21 cellular contexts compared by ENCODE assay signal in genomic region chr2:129768485-129769258, GRCh38.
A peak's percentile ranks its signal among the peaks of the same experiment; 100 is the strongest.
DNase-seq lines count a peak whose midpoint lies in the region; ATAC-seq and TF ChIP-seq lines count a peak whose summit lies in the region.
"Had no signal": no experiment of that assay in that cellular context is flagged by ENCODE, and none has a peak within 500 bp of the region (broad histone marks: within the 10 kb centered on the region; RNA-seq: fewer than 3 reads in every experiment).

No MANE protein-coding gene starts in this region.

- H3K27me3 ChIP-seq in WERI-Rb-1 (ENCODE audit: insufficient read depth, low read depth, severe bottlenecking): no peaks in the 10 kb centered on the region
- peaks cover 0 to 8% (median 0%) of the 10 kb centered on the region in 4 donors for H3K27me3 ChIP-seq in esophagus muscularis mucosa
- no peaks in the 10 kb centered on the region for H3K27me3 ChIP-seq in aorta (ENCODE audit: control insufficient read depth in 1 of 2, insufficient read depth in 2 of 2, low read length in 1 of 2)
- H3K27me3 ChIP-seq in prostate gland (replicated peaks; ENCODE audit: insufficient read depth): peaks cover 2% of the 10 kb centered on the region

- H3K4me3 Mint-ChIP-seq in neural crest cell: no peak overlapping the region
- H3K4me3 Mint-ChIP-seq: CD4-positive, alpha-beta memory T cell; GM23338 had no signal

- H3K9me3 ChIP-seq in WERI-Rb-1 (ENCODE audit: severe bottlenecking) (no peaks in the 10 kb centered on the region), esophagus muscularis mucosa (peaks cover 0 to 4% (median 0%) of the 10 kb centered on the region in 4 donors), aorta (ENCODE audit: control insufficient read depth, low read length) (no peaks in the 10 kb centered on the region), prostate gland (no peaks in the 10 kb centered on the region)
- H3K9me3 ChIP-seq: Caco-2 had no signal

- H3K27ac Mint-ChIP-seq in neural crest cell (ENCODE audit: unreplicated experiment): peak overlapping the region; percentile 35
- H3K27ac Mint-ChIP-seq: CD4-positive, alpha-beta memory T cell; GM23338 had no signal

- ATAC-seq in aorta (ENCODE audit: low FRiP score): no peak
- ATAC-seq: GM23338, Right ventricle myocardium inferior had no signal

- no peaks in the 10 kb centered on the region for H3K36me3 Mint-ChIP-seq in neural crest cell (ENCODE audit: low read depth)
- H3K36me3 Mint-ChIP-seq: CD4-positive, alpha-beta memory T cell had no signal

- H3K36me3 ChIP-seq in WERI-Rb-1: no peaks in the 10 kb centered on the region
- no peaks in the 10 kb centered on the region for H3K36me3 ChIP-seq in esophagus muscularis mucosa
- H3K36me3 ChIP-seq in aorta (ENCODE audit: control insufficient read depth in 1 of 2, insufficient read depth in 2 of 2, low read length in 1 of 2): no peaks in the 10 kb centered on the region
- no peaks in the 10 kb centered on the region for H3K36me3 ChIP-seq in prostate gland

- intact Hi-C loops in esophagus muscularis mucosa (cut with DNase I) (no loop called here), aorta (cut with DNase I) (no loop called here), prostate gland (cut with DNase I) (no loop called here)

- H3K9me3 Mint-ChIP-seq in neural crest cell: no peaks in the 10 kb centered on the region

- DNase-seq in WERI-Rb-1 (peak; percentile 67), esophagus muscularis mucosa (ENCODE audit: extremely low spot score) (peak; percentile 34), neural crest cell (ENCODE audit: low read depth, low spot score) (no peak), aorta (no peak), NCI-H187 treated with DMSO at 0.1 percent for 48 hours (lab: John Stamatoyannopoulos, UW) (no peak), prostate gland (ENCODE audit: low spot score) (no peak)
- DNase-seq in effector CD8-positive, alpha-beta T cell (lab: John Stamatoyannopoulos, UW): no peak
- DNase-seq: Caco-2; CD4-positive, alpha-beta memory T cell; DMS 273 treated with DMSO at 0.1 percent for 48 hours; DND-41; HCEC 1CT; IMR-90; NCI-H1092 treated with DMSO at 0.1 percent for 48 hours; NCI-H1436 treated with DMSO at 0.1 percent for 48 hours; NCI-H2081; NCI-H446; NCI-H526 had no signal

- TF ChIP-seq EP300 in esophagus muscularis mucosa (IDR thresholded peaks at IDR 0.05): no peak

- TF ChIP-seq POLR2A in esophagus muscularis mucosa (IDR thresholded peaks at IDR 0.05; ENCODE audit: low read depth) (no peak), prostate gland (IDR thresholded peaks at IDR 0.05) (no peak)

- H3K27ac ChIP-seq in WERI-Rb-1 (peak overlapping the region; percentile 46; the same call in 1 of the 2 replicates), esophagus muscularis mucosa (replicated peaks in 1 of 4) (no peak overlapping the region), aorta (ENCODE audit: low read depth in 1 of 2, low read length in 2 of 2) (no peak overlapping the region), prostate gland (no peak overlapping the region)
- H3K27ac ChIP-seq: KMS-11 had no signal

- H3K4me3 ChIP-seq in WERI-Rb-1 (ENCODE audit: low read depth, low read length) (no peak overlapping the region), esophagus muscularis mucosa (no peak overlapping the region), aorta (ENCODE audit: low read length in 2 of 2) (no peak overlapping the region), prostate gland (no peak overlapping the region)
- H3K4me3 ChIP-seq: GM23338 had no signal

- H3K4me1 Mint-ChIP-seq in neural crest cell: no peaks in the 10 kb centered on the region
- H3K4me1 Mint-ChIP-seq: CD4-positive, alpha-beta memory T cell had no signal

- WGBS in esophagus muscularis mucosa: 86% methylated on average over 11 of the region's 11 CpGs
- WGBS in aorta, 2 donors: 53 to 65% methylated on average over 11 of the region's 11 CpGs
- WGBS in prostate gland: 81% methylated on average over 11 of the region's 11 CpGs

- TF ChIP-seq CTCF in WERI-Rb-1 (IDR thresholded peaks at IDR 0.05; ENCODE audit: low read depth, low read length) (no peak), esophagus muscularis mucosa (IDR thresholded peaks at IDR 0.05) (no peak), neural crest cell (conservative IDR thresholded peaks at IDR 0.05) (no peak), prostate gland (IDR thresholded peaks at IDR 0.05) (no peak)

- H3K4me1 ChIP-seq in esophagus muscularis mucosa: no peaks in the 10 kb centered on the region
- H3K4me1 ChIP-seq in aorta (ENCODE audit: control insufficient read depth in 1 of 2, insufficient read depth in 2 of 2, low read length in 2 of 2): no peaks in the 10 kb centered on the region
- no peaks in the 10 kb centered on the region for H3K4me1 ChIP-seq in prostate gland (replicated peaks)
- H3K4me1 ChIP-seq: Caco-2 had no signal

- peaks cover 2% of the 10 kb centered on the region for H3K27me3 Mint-ChIP-seq in neural crest cell (ENCODE audit: low read depth)

Comparison
In these comparisons a context has a peak if more than half of its experiments do, and no peak if none do; other contexts are left out.
1. DNase-seq: peak in WERI-Rb-1 (single experiment) and esophagus muscularis mucosa (single experiment); none in neural crest cell (single experiment), aorta (0 of 2), NCI-H187 treated with DMSO at 0.1 percent for 48 hours (single experiment), effector CD8-positive, alpha-beta T cell (single experiment) and prostate gland (single experiment).